22 cellular contexts compared by ENCODE assay signal in genomic region chrX:11196476-11196875, GRCh38.
"Had no signal": no experiment of that assay in that cellular context is flagged by ENCODE, and none has a peak within 500 bp of the region (broad histone marks: within the 10 kb centered on the region; RNA-seq: fewer than 3 reads in every experiment).

No MANE protein-coding gene starts in this region.

- H3K27me3 Mint-ChIP-seq: naive B cell; stimulated activated naive B cell treated with anti-CD40 and anti-IgM and Interleukin-4, amounts not matched to agents 10 μg/mL and 1 μg/mL and 100 μg/mL, for 72 hours; stimulated activated naive CD8-positive, alpha-beta T cell treated with anti-CD3 and anti-CD28 coated beads, Interleukin-15, amount 100 ng/mL, for 72 hours had no signal

- H3K4me3 ChIP-seq: dorsolateral prefrontal cortex, heart left ventricle, pancreas, psoas muscle, right lobe of liver, spleen, testis, tibial nerve, upper lobe of right lung had no signal

- H3K27ac Mint-ChIP-seq: naive B cell; nephron; stimulated activated naive B cell treated with anti-CD40 and anti-IgM and Interleukin-4, amounts not matched to agents 10 μg/mL and 1 μg/mL and 100 μg/mL, for 72 hours; stimulated activated naive CD8-positive, alpha-beta T cell treated with anti-CD3 and anti-CD28 coated beads, Interleukin-15, amount 100 ng/mL, for 72 hours had no signal

- H3K4me3 Mint-ChIP-seq: naive B cell; nephron; stimulated activated naive B cell treated with anti-CD40 and anti-IgM and Interleukin-4, amounts not matched to agents 10 μg/mL and 1 μg/mL and 100 μg/mL, for 72 hours; stimulated activated naive CD8-positive, alpha-beta T cell treated with anti-CD3 and anti-CD28 coated beads, Interleukin-15, amount 100 ng/mL, for 72 hours had no signal

- H3K9me3 Mint-ChIP-seq: nephron; stimulated activated naive B cell treated with anti-CD40 and anti-IgM and Interleukin-4, amounts not matched to agents 10 μg/mL and 1 μg/mL and 100 μg/mL, for 72 hours; stimulated activated naive CD8-positive, alpha-beta T cell treated with anti-CD3 and anti-CD28 coated beads, Interleukin-15, amount 100 ng/mL, for 72 hours had no signal

- H3K36me3 Mint-ChIP-seq: naive B cell; stimulated activated naive B cell treated with anti-CD40 and anti-IgM and Interleukin-4, amounts not matched to agents 10 μg/mL and 1 μg/mL and 100 μg/mL, for 72 hours had no signal

- DNase-seq: cortex of kidney; dorsolateral prefrontal cortex; effector CD8-positive, alpha-beta T cell; heart left ventricle; hypothalamus; kidney glomerular epithelial cell; mesendoderm; naive B cell; occipital lobe; pancreas; psoas muscle; retina; right lobe of liver; spleen; stimulated activated CD4-positive, alpha-beta T cell treated with anti-CD3 and anti-CD28 coated beads, Interleukin-2, amount 100 ng/mL, for 24 hours; stimulated activated CD4-positive, alpha-beta T cell treated with anti-CD3 and anti-CD28 coated beads, Interleukin-4, amount 100 ng/mL, for 4 hours; stimulated activated naive B cell treated with anti-CD40 and anti-IgM and Interleukin-4, amounts not matched to agents 10 μg/mL and 1 μg/mL and 100 μg/mL, for 72 hours; stimulated activated naive CD8-positive, alpha-beta T cell treated with anti-CD3 and anti-CD28 coated beads, Interleukin-15, amount 100 ng/mL, for 72 hours; testis; upper lobe of right lung had no signal

- H3K4me1 Mint-ChIP-seq: naive B cell; stimulated activated naive B cell treated with anti-CD40 and anti-IgM and Interleukin-4, amounts not matched to agents 10 μg/mL and 1 μg/mL and 100 μg/mL, for 72 hours; stimulated activated naive CD8-positive, alpha-beta T cell treated with anti-CD3 and anti-CD28 coated beads, Interleukin-15, amount 100 ng/mL, for 72 hours had no signal
